ENCODE assay signal across 8 cellular contexts in genomic region chr2:236642584-236643291, GRCh38.
A peak's percentile ranks its signal among the peaks of the same experiment; 100 is the strongest.
DNase-seq lines count a peak whose midpoint lies in the region; ATAC-seq and TF ChIP-seq lines count a peak whose summit lies in the region.

No MANE protein-coding gene starts in this region.

- CTCF ChIA-PET in activated CD4-positive, alpha-beta memory T cell treated with anti-CD3 and anti-CD28 coated beads, Interleukin-2, amount 10 ng/mL, durations not matched to agents 7 days and 5 days (lab: Charles Lee) = no interaction called here
- CTCF ChIA-PET in activated CD4-positive, alpha-beta memory T cell treated with anti-CD3 and anti-CD28 coated beads for 36 hours (lab: Charles Lee) = no interaction called here
- CTCF ChIA-PET in CD4-positive, alpha-beta T cell (lab: Charles Lee) = no interaction called here

- H3K4me3 ChIP-seq in epithelial cell of proximal tubule (ENCODE audit: low read depth, low read length) (no peak overlapping the region), vagina (no peak overlapping the region)

- no peak overlapping the region for H3K4me3 Mint-ChIP-seq in activated CD4-positive, alpha-beta memory T cell treated with anti-CD3 and anti-CD28 coated beads, Interleukin-2, amount 10 ng/mL, durations not matched to agents 7 days and 5 days
- H3K4me3 Mint-ChIP-seq in activated CD4-positive, alpha-beta memory T cell treated with anti-CD3 and anti-CD28 coated beads for 36 hours = no peak overlapping the region
- no peak overlapping the region for H3K4me3 Mint-ChIP-seq in mesothelial cell of epicardium
- H3K4me3 Mint-ChIP-seq in CD4-positive, alpha-beta T cell = no peak overlapping the region
- no peak overlapping the region for H3K4me3 Mint-ChIP-seq in activated T-helper 17 cell treated with anti-CD3 and anti-CD28 coated beads, Interleukin-2, amount 50 U/mL, for 72 hours

- no peaks in the 10 kb centered on the region for H3K4me1 Mint-ChIP-seq in activated CD4-positive, alpha-beta memory T cell treated with anti-CD3 and anti-CD28 coated beads, Interleukin-2, amount 10 ng/mL, durations not matched to agents 7 days and 5 days
- no peaks in the 10 kb centered on the region for H3K4me1 Mint-ChIP-seq in activated CD4-positive, alpha-beta memory T cell treated with anti-CD3 and anti-CD28 coated beads for 36 hours (ENCODE audit: low read depth)
- peaks cover 25% of the 10 kb centered on the region for H3K4me1 Mint-ChIP-seq in mesothelial cell of epicardium
- no peaks in the 10 kb centered on the region for H3K4me1 Mint-ChIP-seq in CD4-positive, alpha-beta T cell (ENCODE audit: low read depth)
- H3K4me1 Mint-ChIP-seq in activated T-helper 17 cell treated with anti-CD3 and anti-CD28 coated beads, Interleukin-2, amount 50 U/mL, for 72 hours = no peaks in the 10 kb centered on the region

- no peaks in the 10 kb centered on the region for H3K27me3 ChIP-seq in vagina
- peaks cover 4% of the 10 kb centered on the region for H3K27me3 ChIP-seq in CD4-positive, alpha-beta T cell (ENCODE audit: control insufficient read depth, insufficient read depth, low read length)

- H3K27ac ChIP-seq in vagina = peak overlapping the region; percentile 87
- no peak overlapping the region for H3K27ac ChIP-seq in CD4-positive, alpha-beta T cell (ENCODE audit: low read depth, low read length)

- H3K36me3 Mint-ChIP-seq in activated CD4-positive, alpha-beta memory T cell treated with anti-CD3 and anti-CD28 coated beads, Interleukin-2, amount 10 ng/mL, durations not matched to agents 7 days and 5 days (ENCODE audit: low read depth) = no peaks in the 10 kb centered on the region
- no peaks in the 10 kb centered on the region for H3K36me3 Mint-ChIP-seq in activated CD4-positive, alpha-beta memory T cell treated with anti-CD3 and anti-CD28 coated beads for 36 hours
- no peaks in the 10 kb centered on the region for H3K36me3 Mint-ChIP-seq in mesothelial cell of epicardium
- no peaks in the 10 kb centered on the region for H3K36me3 Mint-ChIP-seq in CD4-positive, alpha-beta T cell (ENCODE audit: low read depth)
- H3K36me3 Mint-ChIP-seq in activated T-helper 17 cell treated with anti-CD3 and anti-CD28 coated beads, Interleukin-2, amount 50 U/mL, for 72 hours (ENCODE audit: low read depth) = no peaks in the 10 kb centered on the region

- no peak for ATAC-seq in CD4-positive, alpha-beta T cell (ENCODE audit: poor library complexity)
- no peak for ATAC-seq in activated T-helper 17 cell treated with anti-CD3 and anti-CD28 coated beads, Interleukin-2, amount 50 U/mL, for 72 hours (replicated peaks)

- TF ChIP-seq CTCF in epithelial cell of proximal tubule (conservative IDR thresholded peaks at IDR 0.05; ENCODE audit: low read depth, low read length) (no peak), mesothelial cell of epicardium (IDR thresholded peaks at IDR 0.05; ENCODE audit: unreplicated experiment) (no peak), vagina (IDR thresholded peaks at IDR 0.05) (no peak)
- TF ChIP-seq CTCF in CD4-positive, alpha-beta T cell (IDR thresholded peaks at IDR 0.05) = no peak

- no peak for TF ChIP-seq POLR2A in vagina (IDR thresholded peaks at IDR 0.05)

- H3K36me3 ChIP-seq in vagina = no peaks in the 10 kb centered on the region

- no peak overlapping the region for H3K27ac Mint-ChIP-seq in activated CD4-positive, alpha-beta memory T cell treated with anti-CD3 and anti-CD28 coated beads, Interleukin-2, amount 10 ng/mL, durations not matched to agents 7 days and 5 days
- H3K27ac Mint-ChIP-seq in activated CD4-positive, alpha-beta memory T cell treated with anti-CD3 and anti-CD28 coated beads for 36 hours = no peak overlapping the region
- peak overlapping the region; percentile 77 for H3K27ac Mint-ChIP-seq in mesothelial cell of epicardium
- no peak overlapping the region for H3K27ac Mint-ChIP-seq in CD4-positive, alpha-beta T cell
- no peak overlapping the region for H3K27ac Mint-ChIP-seq in activated T-helper 17 cell treated with anti-CD3 and anti-CD28 coated beads, Interleukin-2, amount 50 U/mL, for 72 hours

- DNase-seq in activated CD4-positive, alpha-beta memory T cell treated with anti-CD3 and anti-CD28 coated beads, Interleukin-2, amount 10 ng/mL, durations not matched to agents 7 days and 5 days = peak; percentile 8
- no peak for DNase-seq in activated CD4-positive, alpha-beta memory T cell treated with anti-CD3 and anti-CD28 coated beads for 36 hours
- DNase-seq in epithelial cell of proximal tubule (ENCODE audit: low read depth) (peak; percentile 74), mesothelial cell of epicardium (ENCODE audit: low spot score in 2 of 2, unreplicated experiment in 2 of 2) (peak in 1 of 2 experiments; percentile 40), vagina (ENCODE audit: extremely low spot score in 2 of 2) (peak; percentile 96 to 99), cortex of kidney (lab: John Stamatoyannopoulos, UW) (no peak)
- DNase-seq in CD4-positive, alpha-beta T cell = no peak

- intact Hi-C loops in activated CD4-positive, alpha-beta memory T cell treated with anti-CD3 and anti-CD28 coated beads for 36 hours (cut with micrococcal nuclease) = no loop called here
- intact Hi-C loops in vagina (cut with DNase I) = no loop called here
- intact Hi-C loops in CD4-positive, alpha-beta T cell (cut with DNase I, micrococcal nuclease) = no loop called here

- H3K4me1 ChIP-seq in vagina = peaks cover 23% of the 10 kb centered on the region

- peaks cover 18% of the 10 kb centered on the region for H3K27me3 Mint-ChIP-seq in activated CD4-positive, alpha-beta memory T cell treated with anti-CD3 and anti-CD28 coated beads, Interleukin-2, amount 10 ng/mL, durations not matched to agents 7 days and 5 days
- H3K27me3 Mint-ChIP-seq in activated CD4-positive, alpha-beta memory T cell treated with anti-CD3 and anti-CD28 coated beads for 36 hours = peaks cover 14% of the 10 kb centered on the region
- H3K27me3 Mint-ChIP-seq in mesothelial cell of epicardium (ENCODE audit: low read depth) = no peaks in the 10 kb centered on the region
- H3K27me3 Mint-ChIP-seq in CD4-positive, alpha-beta T cell = peaks cover 29% of the 10 kb centered on the region
- H3K27me3 Mint-ChIP-seq in activated T-helper 17 cell treated with anti-CD3 and anti-CD28 coated beads, Interleukin-2, amount 50 U/mL, for 72 hours = peaks cover 11% of the 10 kb centered on the region

- H3K9me3 ChIP-seq in vagina = no peaks in the 10 kb centered on the region
- no peaks in the 10 kb centered on the region for H3K9me3 ChIP-seq in CD4-positive, alpha-beta T cell (ENCODE audit: control insufficient read depth, low read length)

- peaks cover 5% of the 10 kb centered on the region for H3K9me3 Mint-ChIP-seq in activated CD4-positive, alpha-beta memory T cell treated with anti-CD3 and anti-CD28 coated beads, Interleukin-2, amount 10 ng/mL, durations not matched to agents 7 days and 5 days
- no peaks in the 10 kb centered on the region for H3K9me3 Mint-ChIP-seq in activated CD4-positive, alpha-beta memory T cell treated with anti-CD3 and anti-CD28 coated beads for 36 hours
- peaks cover 13% of the 10 kb centered on the region for H3K9me3 Mint-ChIP-seq in mesothelial cell of epicardium
- no peaks in the 10 kb centered on the region for H3K9me3 Mint-ChIP-seq in CD4-positive, alpha-beta T cell
- H3K9me3 Mint-ChIP-seq in activated T-helper 17 cell treated with anti-CD3 and anti-CD28 coated beads, Interleukin-2, amount 50 U/mL, for 72 hours = no peaks in the 10 kb centered on the region

- POLR2A ChIA-PET in activated CD4-positive, alpha-beta memory T cell treated with anti-CD3 and anti-CD28 coated beads, Interleukin-2, amount 10 ng/mL, durations not matched to agents 7 days and 5 days (lab: Charles Lee) = no interaction called here
- POLR2A ChIA-PET in activated CD4-positive, alpha-beta memory T cell treated with anti-CD3 and anti-CD28 coated beads for 36 hours (lab: Charles Lee) = no interaction called here
- POLR2A ChIA-PET in CD4-positive, alpha-beta T cell (lab: Charles Lee) = no interaction called here

Comparison
In these comparisons a context has a peak if more than half of its experiments do, and no peak if none do; other contexts are left out.
1. DNase-seq: peak in activated CD4-positive, alpha-beta memory T cell treated with anti-CD3 and anti-CD28 coated beads, Interleukin-2, amount 10 ng/mL, durations not matched to agents 7 days and 5 days (single experiment), epithelial cell of proximal tubule (single experiment) and vagina (2 of 2); none in activated CD4-positive, alpha-beta memory T cell treated with anti-CD3 and anti-CD28 coated beads for 36 hours (single experiment), CD4-positive, alpha-beta T cell (0 of 10) and cortex of kidney (single experiment).